ENCODE assay signal across 8 cellular contexts in the genomic region with DNA sequence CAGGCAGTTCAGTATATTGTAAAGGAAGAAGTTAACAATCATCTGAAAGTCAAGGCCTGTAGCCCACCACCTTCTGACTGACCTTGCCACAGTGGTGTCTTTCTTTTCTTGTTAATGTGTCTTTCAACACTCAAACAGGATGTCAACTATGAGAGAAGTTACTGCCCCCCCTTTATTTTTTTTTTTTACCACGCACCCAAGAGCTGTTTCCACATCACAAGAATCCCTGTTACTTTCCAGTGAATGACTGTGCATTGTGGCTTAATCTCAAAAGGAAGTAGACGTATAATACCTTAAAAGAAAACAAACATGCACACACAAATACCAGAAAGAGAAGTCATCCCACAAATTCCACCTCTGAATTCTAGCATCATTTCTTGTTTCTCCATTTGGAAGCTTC.
A peak's percentile ranks its signal among the peaks of the same experiment; 100 is the strongest.
DNase-seq lines count a peak whose midpoint lies in the region; ATAC-seq and TF ChIP-seq lines count a peak whose summit lies in the region.

No MANE protein-coding gene starts in this region.

- no peak overlapping the region for H3K4me2 ChIP-seq in MM.1S (ENCODE audit: low read depth, low read length)

- H3F3A ChIP-seq in MM.1S (ENCODE audit: insufficient read depth, low read length), result no peaks in the 10 kb centered on the region

- no peak overlapping the region for H2AFZ ChIP-seq in MM.1S (ENCODE audit: low read length)

- H3K9me3 ChIP-seq in CD8-positive, alpha-beta memory T cell (ENCODE audit: low read length), result no peaks in the 10 kb centered on the region
- no peaks in the 10 kb centered on the region for H3K9me3 ChIP-seq in naive thymus-derived CD4-positive, alpha-beta T cell (ENCODE audit: control insufficient read depth in 2 of 3, low read length in 3 of 3)
- no peaks in the 10 kb centered on the region for H3K9me3 ChIP-seq in MM.1S (replicated peaks; ENCODE audit: insufficient read depth, low read length)

- H3K36me3 Mint-ChIP-seq in CD8-positive, alpha-beta memory T cell, result no peaks in the 10 kb centered on the region
- H3K36me3 Mint-ChIP-seq in chondrocyte (ENCODE audit: low read depth), result no peaks in the 10 kb centered on the region
- no peaks in the 10 kb centered on the region for H3K36me3 Mint-ChIP-seq in naive thymus-derived CD4-positive, alpha-beta T cell

- CTCF ChIA-PET in CD8-positive, alpha-beta memory T cell (lab: Charles Lee), result no interaction called here
- CTCF ChIA-PET in naive thymus-derived CD4-positive, alpha-beta T cell (lab: Charles Lee), result no interaction called here

- intact Hi-C loops in naive thymus-derived CD4-positive, alpha-beta T cell (cut with micrococcal nuclease), result no loop called here

- H3K27ac Mint-ChIP-seq in CD8-positive, alpha-beta memory T cell, result peak overlapping the region; percentile 58 to 84 (median 74)
- peak overlapping the region; percentile 77 for H3K27ac Mint-ChIP-seq in chondrocyte (ENCODE audit: unreplicated experiment)
- peak overlapping the region in 1 of 9 donors; percentile 26 for H3K27ac Mint-ChIP-seq in naive thymus-derived CD4-positive, alpha-beta T cell

- no peaks in the 10 kb centered on the region for H3K27me3 Mint-ChIP-seq in CD8-positive, alpha-beta memory T cell
- H3K27me3 Mint-ChIP-seq in chondrocyte (ENCODE audit: low read depth), result no peaks in the 10 kb centered on the region
- peaks cover 0 to 12% (median 5%) of the 10 kb centered on the region in 5 donors for H3K27me3 Mint-ChIP-seq in naive thymus-derived CD4-positive, alpha-beta T cell

- no peaks in the 10 kb centered on the region for H3K36me3 ChIP-seq in CD8-positive, alpha-beta memory T cell (ENCODE audit: insufficient read depth, low read length)
- no peaks in the 10 kb centered on the region for H3K36me3 ChIP-seq in naive thymus-derived CD4-positive, alpha-beta T cell (ENCODE audit: control insufficient read depth in 2 of 3, insufficient read depth in 3 of 3, low read length in 3 of 3)
- no peaks in the 10 kb centered on the region for H3K36me3 ChIP-seq in MM.1S (replicated peaks; ENCODE audit: insufficient read depth, low read length)

- TF ChIP-seq CTCF in chondrocyte (IDR thresholded peaks at IDR 0.05), result no peak
- no peak for TF ChIP-seq CTCF in MM.1S (IDR thresholded peaks at IDR 0.05; ENCODE audit: low read length)

- H3K4me1 Mint-ChIP-seq in CD8-positive, alpha-beta memory T cell, result peaks cover 35 to 57% (median 51%) of the 10 kb centered on the region in 3 donors
- H3K4me1 Mint-ChIP-seq in chondrocyte (ENCODE audit: low read depth), result peaks cover 45% of the 10 kb centered on the region
- H3K4me1 Mint-ChIP-seq in naive thymus-derived CD4-positive, alpha-beta T cell, result peaks cover 0 to 21% (median 6%) of the 10 kb centered on the region in 7 donors

- no peaks in the 10 kb centered on the region for H3K79me2 ChIP-seq in MM.1S (ENCODE audit: low read length)

- peaks cover 12% of the 10 kb centered on the region for H3K4me1 ChIP-seq in CD8-positive, alpha-beta memory T cell (ENCODE audit: insufficient read depth, low read length)
- peaks cover 0 to 27% of the 10 kb centered on the region in 2 donors for H3K4me1 ChIP-seq in naive thymus-derived CD4-positive, alpha-beta T cell (ENCODE audit: control insufficient read depth in 2 of 2, insufficient read depth in 2 of 2, low read length in 2 of 2)
- H3K4me1 ChIP-seq in MM.1S (ENCODE audit: low read length), result peaks cover 1% of the 10 kb centered on the region; the same call in 1 of the 2 replicates

- no peaks in the 10 kb centered on the region for H3K9me3 Mint-ChIP-seq in CD8-positive, alpha-beta memory T cell
- H3K9me3 Mint-ChIP-seq in chondrocyte (ENCODE audit: low read depth), result no peaks in the 10 kb centered on the region
- H3K9me3 Mint-ChIP-seq in naive thymus-derived CD4-positive, alpha-beta T cell, result no peaks in the 10 kb centered on the region

- no peaks in the 10 kb centered on the region for H4K20me1 ChIP-seq in MM.1S (ENCODE audit: insufficient read depth, low read length)

- no peak overlapping the region for H3K4me3 ChIP-seq in CD8-positive, alpha-beta memory T cell (ENCODE audit: low read length)
- no peak overlapping the region for H3K4me3 ChIP-seq in naive thymus-derived CD4-positive, alpha-beta T cell (ENCODE audit: low read length)
- no peak overlapping the region for H3K4me3 ChIP-seq in MM.1S (ENCODE audit: low read length)

- H3K27me3 ChIP-seq in CD8-positive, alpha-beta memory T cell (ENCODE audit: insufficient read depth, low read length, poor library complexity, severe bottlenecking), result no peaks in the 10 kb centered on the region
- H3K27me3 ChIP-seq in naive thymus-derived CD4-positive, alpha-beta T cell (ENCODE audit: control insufficient read depth in 2 of 2, insufficient read depth in 2 of 2, low read length in 2 of 2), result no peaks in the 10 kb centered on the region
- no peaks in the 10 kb centered on the region for H3K27me3 ChIP-seq in MM.1S (replicated peaks; ENCODE audit: insufficient read depth, low read length)

- ATAC-seq in naive thymus-derived CD4-positive, alpha-beta T cell, result peak; percentile 55
- no peak for ATAC-seq in GM19351 (IDR thresholded peaks at IDR 0.05; ENCODE audit: unreplicated experiment)

- H3K27ac ChIP-seq in CD8-positive, alpha-beta memory T cell (ENCODE audit: low read depth, low read length), result no peak overlapping the region
- H3K27ac ChIP-seq in naive thymus-derived CD4-positive, alpha-beta T cell (ENCODE audit: low read depth, low read length), result no peak overlapping the region
- H3K27ac ChIP-seq in MM.1S (ENCODE audit: low read length), result no peak overlapping the region

- POLR2A ChIA-PET in CD8-positive, alpha-beta memory T cell (lab: Charles Lee), result no interaction called here
- POLR2A ChIA-PET in naive thymus-derived CD4-positive, alpha-beta T cell (lab: Charles Lee), result no interaction called here

- no peaks in the 10 kb centered on the region for H3K9me2 ChIP-seq in MM.1S (replicated peaks; ENCODE audit: insufficient read depth, low read length)

- H3K9ac ChIP-seq in MM.1S (ENCODE audit: low read length), result no peak overlapping the region

- H3K4me3 Mint-ChIP-seq in CD8-positive, alpha-beta memory T cell, result peak overlapping the region in 5 of 7 donors; percentile 15 to 37 (median 24)
- no peak overlapping the region for H3K4me3 Mint-ChIP-seq in chondrocyte (ENCODE audit: unreplicated experiment)
- H3K4me3 Mint-ChIP-seq in naive thymus-derived CD4-positive, alpha-beta T cell, result peak overlapping the region in 1 of 10 donors; percentile 38

- DNase-seq in CD8-positive, alpha-beta memory T cell, result peak in 1 of 5 donors; percentile 37
- DNase-seq in MV-4-11 (lab: John Stamatoyannopoulos, UW), result peak; percentile 69
- DNase-seq in chondrocyte (ENCODE audit: low spot score), result no peak
- no peak for DNase-seq in naive thymus-derived CD4-positive, alpha-beta T cell
- no peak for DNase-seq in COLO668 (lab: John Stamatoyannopoulos, UW; ENCODE audit: unreplicated experiment)
- DNase-seq in stimulated activated CD4-positive, alpha-beta T cell treated with anti-CD3 and anti-CD28 coated beads, Interleukin-4, amount 100 ng/mL, for 1 hour, result no peak
- DNase-seq in MM.1S, result no peak
